ENCODE assay signal across 18 cellular contexts in genomic region chr15:63396546-63396939, GRCh38. TPM values are rescaled to one million over a fixed set of nuclear protein-coding genes. Genes with fewer than 3 reads are reported as not detected.
DNase-seq lines count a peak whose midpoint lies in the region; ATAC-seq and TF ChIP-seq lines count a peak whose summit lies in the region.
"Had no signal": no experiment of that assay in that cellular context is flagged by ENCODE, and none has a peak within 500 bp of the region (broad histone marks: within the 10 kb centered on the region; RNA-seq: fewer than 3 reads in every experiment).

No MANE protein-coding gene starts in this region.

- peak overlapping the region; percentile 56 for H3K18ac ChIP-seq in mesendoderm (ENCODE audit: low read length)

- intact Hi-C loops in posterior cingulate gyrus (cut with DNase I), result no loop called here

- H3K79me2 ChIP-seq in mesendoderm (ENCODE audit: control insufficient read depth, insufficient read depth, low read length), result no peaks in the 10 kb centered on the region

- CTCF ChIA-PET in activated CD8-positive, alpha-beta T cell treated with anti-CD3 and anti-CD28 coated beads, Interleukin-2, amount 10 ng/mL, durations not matched to agents 7 days and 5 days (lab: Charles Lee), result interaction anchor here (0.9 to 1.0 kb wide), 3 partner anchors 17 to 230 kb away, joined by 3 read pairs; no protein-coding TSS in a partner anchor

- TF ChIP-seq POLR2A in NB4 (IDR thresholded peaks at IDR 0.05; ENCODE audit: extremely low read depth, insufficient read length), result no peak

- H4K8ac ChIP-seq in mesendoderm (ENCODE audit: low read depth, low read length), result no peak overlapping the region

- H3K23ac ChIP-seq in mesendoderm (ENCODE audit: low read length), result no peak overlapping the region

- H2BK120ac ChIP-seq in mesendoderm (ENCODE audit: low read depth, low read length), result no peak overlapping the region

- no peaks in the 10 kb centered on the region for H3K27me3 ChIP-seq in mesendoderm (ENCODE audit: insufficient read depth, low read length, poor library complexity)
- H3K27me3 ChIP-seq: gastrocnemius medialis had no signal

- peak overlapping the region; percentile 41 for H3K27ac ChIP-seq in mesendoderm (ENCODE audit: low read depth, low read length)
- H3K27ac ChIP-seq: gastrocnemius medialis had no signal

- H3K27me3 Mint-ChIP-seq in activated CD8-positive, alpha-beta T cell treated with anti-CD3 and anti-CD28 coated beads, Interleukin-2, amount 10 ng/mL, durations not matched to agents 7 days and 5 days (ENCODE audit: low read depth), result peaks cover 18% of the 10 kb centered on the region
- H3K27me3 Mint-ChIP-seq in glutamatergic neuron (ENCODE audit: unreplicated experiment), result peaks cover 4% of the 10 kb centered on the region

- H3K79me1 ChIP-seq in mesendoderm (ENCODE audit: low read length), result no peaks in the 10 kb centered on the region

- POLR2A ChIA-PET in activated CD8-positive, alpha-beta T cell treated with anti-CD3 and anti-CD28 coated beads, Interleukin-2, amount 10 ng/mL, durations not matched to agents 7 days and 5 days (lab: Charles Lee), result no interaction called here

- no peak overlapping the region for H3K4ac ChIP-seq in mesendoderm (ENCODE audit: low read depth, low read length)

- H3K9me3 Mint-ChIP-seq in activated CD8-positive, alpha-beta T cell treated with anti-CD3 and anti-CD28 coated beads, Interleukin-2, amount 10 ng/mL, durations not matched to agents 7 days and 5 days (ENCODE audit: insufficient read depth), result no peaks in the 10 kb centered on the region
- H3K9me3 Mint-ChIP-seq in glutamatergic neuron (ENCODE audit: unreplicated experiment), result peaks cover 2% of the 10 kb centered on the region
- H3K9me3 Mint-ChIP-seq: activated naive CD8-positive, alpha-beta T cell treated with anti-CD3 and anti-CD28 coated beads, Interleukin-2, amount 10 ng/mL, durations not matched to agents 7 days and 5 days; immature natural killer cell; stimulated activated memory B cell treated with anti-CD40 and anti-IgM and Interleukin-4, amounts not matched to agents 10 μg/mL and 1 μg/mL and 100 μg/mL, for 72 hours; T-helper 2 cell treated with Interferon-gamma antibody and Interleukin-4, amounts not matched to agents 5 μg/mL and 100 μg/mL, for 36 hours had no signal

- no peak overlapping the region for H2BK5ac ChIP-seq in mesendoderm (ENCODE audit: low read length)

- H3K4me3 ChIP-seq in NB4 (ENCODE audit: low read depth, low read length) (no peak overlapping the region), mesendoderm (ENCODE audit: low read length) (no peak overlapping the region)
- H3K4me3 ChIP-seq: gastrocnemius medialis had no signal

- no peak for ATAC-seq in activated CD8-positive, alpha-beta T cell treated with anti-CD3 and anti-CD28 coated beads, Interleukin-2, amount 10 ng/mL, durations not matched to agents 7 days and 5 days
- ATAC-seq: gastrocnemius medialis; stimulated activated memory B cell treated with anti-CD40 and anti-IgM and Interleukin-4, amounts not matched to agents 10 μg/mL and 1 μg/mL and 100 μg/mL, for 72 hours had no signal

- no peaks in the 10 kb centered on the region for H3K36me3 Mint-ChIP-seq in activated CD8-positive, alpha-beta T cell treated with anti-CD3 and anti-CD28 coated beads, Interleukin-2, amount 10 ng/mL, durations not matched to agents 7 days and 5 days (ENCODE audit: low read depth)
- H3K36me3 Mint-ChIP-seq in glutamatergic neuron (ENCODE audit: unreplicated experiment), result peaks cover 2% of the 10 kb centered on the region
- H3K36me3 Mint-ChIP-seq: activated naive CD8-positive, alpha-beta T cell treated with anti-CD3 and anti-CD28 coated beads, Interleukin-2, amount 10 ng/mL, durations not matched to agents 7 days and 5 days; immature natural killer cell; stimulated activated memory B cell treated with anti-CD40 and anti-IgM and Interleukin-4, amounts not matched to agents 10 μg/mL and 1 μg/mL and 100 μg/mL, for 72 hours had no signal

- DNase-seq in DMS53 treated with DMSO at 0.1 percent for 48 hours (lab: John Stamatoyannopoulos, UW; ENCODE audit: unreplicated experiment), result peak; percentile 23
- DNase-seq in NB4 (ENCODE audit: low read depth), result peak; percentile 23
- DNase-seq in amniotic epithelial cell (ENCODE audit: low read depth), result peak; percentile 58
- peak; percentile 75 for DNase-seq in mesendoderm
- DNase-seq in posterior cingulate gyrus, result no peak
- DNase-seq in dedifferentiated amniotic fluid mesenchymal stem cell (ENCODE audit: extremely low spot score), result no peak
- no peak for DNase-seq in activated CD8-positive, alpha-beta T cell treated with anti-CD3 and anti-CD28 coated beads, Interleukin-2, amount 10 ng/mL, durations not matched to agents 7 days and 5 days
- no peak for DNase-seq in glutamatergic neuron
- DNase-seq: activated CD4-positive, alpha-beta T cell treated with anti-CD3 and anti-CD28 coated beads for 4 hours; activated naive CD8-positive, alpha-beta T cell treated with anti-CD3 and anti-CD28 coated beads, Interleukin-2, amount 10 ng/mL, durations not matched to agents 7 days and 5 days; AML-193; gastrocnemius medialis; GOT3; immature natural killer cell; NCI-H1417 treated with DMSO at 0.1 percent for 48 hours; nucleus accumbens had no signal

- H2AK5ac ChIP-seq in mesendoderm (ENCODE audit: low read length), result no peak overlapping the region

- H3K4me1 ChIP-seq in mesendoderm (ENCODE audit: control insufficient read depth, low read depth, low read length), result peaks cover 8% of the 10 kb centered on the region
- H3K4me1 ChIP-seq: gastrocnemius medialis had no signal

- no peak overlapping the region for H4K5ac ChIP-seq in mesendoderm (ENCODE audit: low read length)

- H3K56ac ChIP-seq in mesendoderm (ENCODE audit: low read length), result peak overlapping the region; percentile 42

- no peak overlapping the region for H3K4me2 ChIP-seq in mesendoderm (ENCODE audit: low read length)

- H3K4me1 Mint-ChIP-seq in activated CD8-positive, alpha-beta T cell treated with anti-CD3 and anti-CD28 coated beads, Interleukin-2, amount 10 ng/mL, durations not matched to agents 7 days and 5 days (ENCODE audit: low read depth), result peaks cover 15% of the 10 kb centered on the region
- peaks cover 4% of the 10 kb centered on the region for H3K4me1 Mint-ChIP-seq in glutamatergic neuron (ENCODE audit: low read depth, unreplicated experiment)
- H3K4me1 Mint-ChIP-seq: stimulated activated memory B cell treated with anti-CD40 and anti-IgM and Interleukin-4, amounts not matched to agents 10 μg/mL and 1 μg/mL and 100 μg/mL, for 72 hours had no signal

- H2BK15ac ChIP-seq in mesendoderm (replicated peaks; ENCODE audit: low read depth), result no peak overlapping the region

- H3K27ac Mint-ChIP-seq in activated CD8-positive, alpha-beta T cell treated with anti-CD3 and anti-CD28 coated beads, Interleukin-2, amount 10 ng/mL, durations not matched to agents 7 days and 5 days, result no peak overlapping the region
- H3K27ac Mint-ChIP-seq in glutamatergic neuron (ENCODE audit: unreplicated experiment), result no peak overlapping the region
- H3K27ac Mint-ChIP-seq: activated naive CD8-positive, alpha-beta T cell treated with anti-CD3 and anti-CD28 coated beads, Interleukin-2, amount 10 ng/mL, durations not matched to agents 7 days and 5 days; immature natural killer cell; stimulated activated memory B cell treated with anti-CD40 and anti-IgM and Interleukin-4, amounts not matched to agents 10 μg/mL and 1 μg/mL and 100 μg/mL, for 72 hours; T-helper 2 cell treated with Interferon-gamma antibody and Interleukin-4, amounts not matched to agents 5 μg/mL and 100 μg/mL, for 36 hours had no signal

- H3K4me3 Mint-ChIP-seq in activated CD8-positive, alpha-beta T cell treated with anti-CD3 and anti-CD28 coated beads, Interleukin-2, amount 10 ng/mL, durations not matched to agents 7 days and 5 days, result no peak overlapping the region
- H3K4me3 Mint-ChIP-seq in glutamatergic neuron (ENCODE audit: unreplicated experiment), result no peak overlapping the region
- H3K4me3 Mint-ChIP-seq: activated naive CD8-positive, alpha-beta T cell treated with anti-CD3 and anti-CD28 coated beads, Interleukin-2, amount 10 ng/mL, durations not matched to agents 7 days and 5 days; immature natural killer cell; stimulated activated memory B cell treated with anti-CD40 and anti-IgM and Interleukin-4, amounts not matched to agents 10 μg/mL and 1 μg/mL and 100 μg/mL, for 72 hours; T-helper 2 cell treated with Interferon-gamma antibody and Interleukin-4, amounts not matched to agents 5 μg/mL and 100 μg/mL, for 36 hours had no signal

- H3K36me3 ChIP-seq in mesendoderm (ENCODE audit: control insufficient read depth, insufficient read depth, low read length), result no peaks in the 10 kb centered on the region
- H3K36me3 ChIP-seq: gastrocnemius medialis had no signal

- no peak overlapping the region for H3K9ac ChIP-seq in mesendoderm (ENCODE audit: low read length)

- TF ChIP-seq CTCF in NB4 (IDR thresholded peaks at IDR 0.05; ENCODE audit: low read depth, low read length), result no peak
- no peak for TF ChIP-seq CTCF in glutamatergic neuron (IDR thresholded peaks at IDR 0.05; ENCODE audit: partially characterized antibody, unreplicated experiment)

- WGBS in mesendoderm (ENCODE audit: extremely low coverage, insufficient coverage, low lambda C conversion rate), result no CpG with 5 or more reads among the region's 3 CpGs

RNA-seq across cellular contexts. Expression of gene CA12, which starts 14.9 kb away (rescaled TPM):
- 5.9 TPM for polyA plus RNA-seq in mesendoderm (2013, experiment 1 of 2)
- polyA plus RNA-seq in mesendoderm (2013, experiment 2 of 2), result 5.5 TPM
- not detected for total RNA-seq in activated CD8-positive, alpha-beta T cell treated with anti-CD3 and anti-CD28 coated beads, Interleukin-2, amount 10 ng/mL, durations not matched to agents 7 days and 5 days
- not detected for total RNA-seq in glutamatergic neuron (ENCODE audit: unreplicated experiment)
- total RNA-seq: activated naive CD8-positive, alpha-beta T cell treated with anti-CD3 and anti-CD28 coated beads, Interleukin-2, amount 10 ng/mL, durations not matched to agents 7 days and 5 days had no signal
- polyA plus RNA-seq: immature natural killer cell had no signal

Comparison
In these comparisons a context has a peak if more than half of its experiments do, and no peak if none do; other contexts are left out.
1. DNase-seq: peak in DMS53 treated with DMSO at 0.1 percent for 48 hours (single experiment), NB4 (single experiment), amniotic epithelial cell (single experiment) and mesendoderm (single experiment); none in posterior cingulate gyrus (0 of 10), dedifferentiated amniotic fluid mesenchymal stem cell (single experiment), activated CD8-positive, alpha-beta T cell treated with anti-CD3 and anti-CD28 coated beads, Interleukin-2, amount 10 ng/mL, durations not matched to agents 7 days and 5 days (single experiment) and glutamatergic neuron (single experiment).